ENCODE assay signal across 16 cellular contexts in the genomic region with DNA sequence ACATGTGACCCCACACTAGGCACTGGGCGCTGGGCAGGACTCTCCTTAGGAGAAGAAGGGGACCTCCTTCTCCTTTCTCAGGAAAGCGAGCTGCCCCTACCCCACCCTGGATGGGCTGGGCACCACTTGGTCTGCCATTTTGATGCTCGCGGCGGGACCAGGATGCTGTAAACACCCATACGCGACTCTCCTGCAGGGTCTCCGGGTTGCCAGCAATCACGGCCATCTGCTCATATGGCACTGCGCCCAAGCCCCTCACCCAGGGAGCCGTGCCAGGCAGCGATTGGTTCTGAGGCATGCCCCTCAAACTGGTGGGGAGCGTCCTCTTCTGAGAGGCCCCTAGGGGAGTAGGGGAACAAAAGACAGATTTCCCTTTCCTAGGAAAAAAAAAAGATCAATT.
DNase-seq lines count a peak whose midpoint lies in the region; ATAC-seq and TF ChIP-seq lines count a peak whose summit lies in the region.
"Had no signal": no experiment of that assay in that cellular context is flagged by ENCODE, and none has a peak within 500 bp of the region (broad histone marks: within the 10 kb centered on the region; RNA-seq: fewer than 3 reads in every experiment).

No MANE protein-coding gene starts in this region.

- H3K9me2 ChIP-seq in Karpas-422 (replicated peaks; ENCODE audit: insufficient read depth, low read length) = no peaks in the 10 kb centered on the region

- peak overlapping the region; percentile 8 to 85 (median 60) for H3K27ac Mint-ChIP-seq in brain
- H3K27ac Mint-ChIP-seq: activated CD4-positive, alpha-beta memory T cell treated with anti-CD3 and anti-CD28 coated beads for 36 hours; stimulated activated naive CD8-positive, alpha-beta T cell treated with anti-CD3 and anti-CD28 coated beads, Interleukin-15, amount 100 ng/mL, for 72 hours had no signal

- H3K23ac ChIP-seq in mesendoderm (ENCODE audit: low read length) = no peak overlapping the region

- no peaks in the 10 kb centered on the region for H3K79me1 ChIP-seq in mesendoderm (ENCODE audit: low read length)

- no peak overlapping the region for H4K8ac ChIP-seq in mesendoderm (ENCODE audit: low read depth, low read length)

- H3K4ac ChIP-seq in mesendoderm (ENCODE audit: low read depth, low read length) = no peak overlapping the region

- H3K4me3 ChIP-seq in DND-41 (ENCODE audit: low read depth in 1 of 2, low read length in 2 of 2) (no peak overlapping the region), Karpas-422 (ENCODE audit: low read length) (no peak overlapping the region), sigmoid colon (no peak overlapping the region), mesendoderm (ENCODE audit: low read length) (no peak overlapping the region)
- H3K4me3 ChIP-seq: adrenal gland, esophagus muscularis mucosa had no signal

- TF ChIP-seq POLR2A in sigmoid colon (IDR thresholded peaks at IDR 0.05) = no peak

- H3K27me3 Mint-ChIP-seq in brain = no peaks in the 10 kb centered on the region
- H3K27me3 Mint-ChIP-seq: activated CD4-positive, alpha-beta memory T cell treated with anti-CD3 and anti-CD28 coated beads for 36 hours; stimulated activated naive CD8-positive, alpha-beta T cell treated with anti-CD3 and anti-CD28 coated beads, Interleukin-15, amount 100 ng/mL, for 72 hours had no signal

- H3K4me2 ChIP-seq in DND-41 (ENCODE audit: insufficient read depth, low read length) (no peak overlapping the region), Karpas-422 (ENCODE audit: low read depth, low read length, poor library complexity, severe bottlenecking) (peak overlapping the region; percentile 50), mesendoderm (ENCODE audit: low read length) (no peak overlapping the region)

- DNase-seq in DND-41 (peak; percentile 3), Karpas-422 (no peak), sigmoid colon (peak; percentile 40), AG20443 (ENCODE audit: low spot score) (no peak), NCI-H2081 treated with DMSO at 0.1 percent for 48 hours (lab: John Stamatoyannopoulos, UW) (no peak), mesendoderm (no peak)
- DNase-seq: activated CD4-positive, alpha-beta memory T cell treated with anti-CD3 and anti-CD28 coated beads for 36 hours; caudate nucleus; effector CD4-positive, alpha-beta T cell; NCI-H1436; right cardiac atrium; SHP77 treated with DMSO at 0.1 percent for 48 hours; stimulated activated naive CD8-positive, alpha-beta T cell treated with anti-CD3 and anti-CD28 coated beads, Interleukin-15, amount 100 ng/mL, for 72 hours had no signal

- H3K4me1 ChIP-seq in DND-41 (ENCODE audit: insufficient read depth, low read length) (peaks cover 14% of the 10 kb centered on the region), Karpas-422 (ENCODE audit: low read length) (peaks cover 79% of the 10 kb centered on the region), sigmoid colon (no peaks in the 10 kb centered on the region), mesendoderm (ENCODE audit: control insufficient read depth, low read depth, low read length) (no peaks in the 10 kb centered on the region)
- H3K4me1 ChIP-seq: adrenal gland, esophagus muscularis mucosa had no signal

- H3K27me3 ChIP-seq in DND-41 (ENCODE audit: insufficient read depth, low read length, poor library complexity) (no peaks in the 10 kb centered on the region), Karpas-422 (ENCODE audit: low read length) (no peaks in the 10 kb centered on the region), sigmoid colon (no peaks in the 10 kb centered on the region), mesendoderm (ENCODE audit: insufficient read depth, low read length, poor library complexity) (no peaks in the 10 kb centered on the region)
- H3K27me3 ChIP-seq: adrenal gland had no signal

- no peak overlapping the region for H4K5ac ChIP-seq in mesendoderm (ENCODE audit: low read length)

- no peak overlapping the region for H2BK120ac ChIP-seq in mesendoderm (ENCODE audit: low read depth, low read length)

- H2BK5ac ChIP-seq in mesendoderm (ENCODE audit: low read length) = no peak overlapping the region

- peaks cover 0 to 2% (median 0%) of the 10 kb centered on the region in 5 experiments for H3K9me3 Mint-ChIP-seq in brain
- H3K9me3 Mint-ChIP-seq: activated CD4-positive, alpha-beta memory T cell treated with anti-CD3 and anti-CD28 coated beads for 36 hours; stimulated activated naive CD8-positive, alpha-beta T cell treated with anti-CD3 and anti-CD28 coated beads, Interleukin-15, amount 100 ng/mL, for 72 hours had no signal

- H4K20me1 ChIP-seq in DND-41 (ENCODE audit: insufficient read depth, low read length) = no peaks in the 10 kb centered on the region
- H4K20me1 ChIP-seq in Karpas-422 (ENCODE audit: insufficient read depth, low read depth, low read length) = peaks cover 3% of the 10 kb centered on the region; the same call in 1 of the 2 replicates

- no peaks in the 10 kb centered on the region for H3K79me2 ChIP-seq in DND-41 (ENCODE audit: insufficient read depth, low read length)
- no peaks in the 10 kb centered on the region for H3K79me2 ChIP-seq in Karpas-422 (ENCODE audit: low read length)
- H3K79me2 ChIP-seq in mesendoderm (ENCODE audit: control insufficient read depth, insufficient read depth, low read length) = no peaks in the 10 kb centered on the region

- no peak overlapping the region for H3K18ac ChIP-seq in mesendoderm (ENCODE audit: low read length)

- intact Hi-C loops in sigmoid colon (cut with DNase I) = no loop called here

- WGBS in sigmoid colon, 2 donors = 83 to 89% methylated on average over 13 of the region's 13 CpGs
- WGBS in mesendoderm (ENCODE audit: extremely low coverage, insufficient coverage, low lambda C conversion rate) = no CpG with 5 or more reads among the region's 13 CpGs

- H3K36me3 ChIP-seq in DND-41 (ENCODE audit: insufficient read depth, low read length) = no peaks in the 10 kb centered on the region
- H3K36me3 ChIP-seq in Karpas-422 (ENCODE audit: insufficient read depth, low read length) = no peaks in the 10 kb centered on the region
- no peaks in the 10 kb centered on the region for H3K36me3 ChIP-seq in sigmoid colon
- no peaks in the 10 kb centered on the region for H3K36me3 ChIP-seq in mesendoderm (ENCODE audit: control insufficient read depth, insufficient read depth, low read length)
- H3K36me3 ChIP-seq: adrenal gland, esophagus muscularis mucosa had no signal

- H3K56ac ChIP-seq in mesendoderm (ENCODE audit: low read length) = no peak overlapping the region

- H2BK15ac ChIP-seq in mesendoderm (replicated peaks; ENCODE audit: low read depth) = no peak overlapping the region

- TF ChIP-seq CTCF in DND-41 (IDR thresholded peaks at IDR 0.05; ENCODE audit: borderline replicate concordance, extremely low read depth, low read length, poor library complexity, severe bottlenecking) (no peak), brain (conservative IDR thresholded peaks at IDR 0.05) (no peak), sigmoid colon (IDR thresholded peaks at IDR 0.05) (no peak)

- no peak overlapping the region for H3K4me3 Mint-ChIP-seq in brain
- H3K4me3 Mint-ChIP-seq: activated CD4-positive, alpha-beta memory T cell treated with anti-CD3 and anti-CD28 coated beads for 36 hours; stimulated activated naive CD8-positive, alpha-beta T cell treated with anti-CD3 and anti-CD28 coated beads, Interleukin-15, amount 100 ng/mL, for 72 hours had no signal

- no peak for ATAC-seq in DND-41 (ENCODE audit: insufficient read depth, low read depth)
- ATAC-seq: right cardiac atrium; stimulated activated naive CD8-positive, alpha-beta T cell treated with anti-CD3 and anti-CD28 coated beads, Interleukin-15, amount 100 ng/mL, for 72 hours had no signal

- H3K9ac ChIP-seq in DND-41 (ENCODE audit: low read depth, low read length) = no peak overlapping the region
- no peak overlapping the region for H3K9ac ChIP-seq in Karpas-422 (ENCODE audit: low read length)
- H3K9ac ChIP-seq in mesendoderm (ENCODE audit: low read length) = no peak overlapping the region

- H3K9me3 ChIP-seq in DND-41 (ENCODE audit: insufficient read depth, low read length, severe bottlenecking) (no peaks in the 10 kb centered on the region), Karpas-422 (ENCODE audit: low read length) (no peaks in the 10 kb centered on the region), sigmoid colon (no peaks in the 10 kb centered on the region)
- H3K9me3 ChIP-seq: adrenal gland, esophagus muscularis mucosa had no signal

- no peak for TF ChIP-seq EP300 in sigmoid colon (IDR thresholded peaks at IDR 0.05)

- no peaks in the 10 kb centered on the region for H3K36me3 Mint-ChIP-seq in brain
- H3K36me3 Mint-ChIP-seq: activated CD4-positive, alpha-beta memory T cell treated with anti-CD3 and anti-CD28 coated beads for 36 hours had no signal

- H3K27ac ChIP-seq in DND-41 (ENCODE audit: low read length) (no peak overlapping the region), Karpas-422 (ENCODE audit: low read length) (peak overlapping the region; percentile 20; the same call in 1 of the 2 replicates), sigmoid colon (no peak overlapping the region), mesendoderm (ENCODE audit: low read depth, low read length) (no peak overlapping the region)
- H3K27ac ChIP-seq: adrenal gland, esophagus muscularis mucosa had no signal

- peaks cover 20% of the 10 kb centered on the region for H3K4me1 Mint-ChIP-seq in brain
- H3K4me1 Mint-ChIP-seq: stimulated activated naive CD8-positive, alpha-beta T cell treated with anti-CD3 and anti-CD28 coated beads, Interleukin-15, amount 100 ng/mL, for 72 hours had no signal

- no peak overlapping the region for H2AK5ac ChIP-seq in mesendoderm (ENCODE audit: low read length)

- H2AFZ ChIP-seq in DND-41 (ENCODE audit: low read depth, low read length) (no peak overlapping the region), Karpas-422 (ENCODE audit: low read length) (no peak overlapping the region)

Comparison
In these comparisons a context has a peak if more than half of its experiments do, and no peak if none do; other contexts are left out.
1. DNase-seq: peak in DND-41 (single experiment) and sigmoid colon (single experiment); none in Karpas-422 (single experiment), AG20443 (single experiment), NCI-H2081 treated with DMSO at 0.1 percent for 48 hours (single experiment) and mesendoderm (single experiment).